Comparison of ENCODE assay signal across 8 cellular contexts in the genomic region with DNA sequence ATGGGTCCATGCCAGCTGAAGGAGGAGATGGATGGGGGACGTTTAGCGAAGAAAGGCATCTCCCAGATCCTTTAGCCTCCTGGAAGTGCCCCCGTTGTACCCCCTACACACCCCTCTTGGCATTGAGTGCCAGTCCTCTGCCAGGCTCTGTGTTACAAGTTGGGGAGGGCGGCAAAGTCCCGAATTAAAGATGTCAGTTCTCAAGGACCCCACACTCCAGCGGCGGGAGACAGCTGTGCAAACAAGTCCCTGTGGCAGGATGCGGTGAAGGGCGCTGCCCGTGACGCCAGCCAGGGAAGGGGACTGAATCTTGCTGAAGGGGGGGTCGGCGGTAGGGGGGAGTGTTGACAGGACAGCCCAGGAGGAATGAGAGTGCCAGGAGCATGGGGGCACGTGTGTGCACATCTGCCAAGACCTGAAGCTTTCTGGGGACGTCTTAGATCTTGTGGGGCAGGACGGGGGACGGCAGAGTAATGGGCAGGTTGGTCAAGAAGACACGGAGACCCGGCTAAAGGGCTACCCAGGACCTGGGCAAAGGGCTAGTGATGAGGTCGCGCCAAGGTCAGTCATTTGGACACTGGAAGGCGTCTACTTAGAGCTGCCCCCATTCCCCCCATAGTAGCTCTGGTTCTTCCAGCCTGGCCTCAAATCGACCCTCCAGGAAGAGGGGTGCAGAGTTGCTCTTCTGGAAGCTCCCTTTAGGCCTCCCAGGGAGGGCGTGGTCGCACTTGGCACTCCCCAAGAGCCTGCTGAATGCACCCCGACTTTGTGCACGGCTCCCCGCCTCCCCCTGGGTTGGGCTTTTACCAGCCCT. TPM values are rescaled to one million over a fixed set of nuclear protein-coding genes. Genes with fewer than 3 reads are reported as not detected.
DNase-seq lines count a peak whose midpoint lies in the region; ATAC-seq and TF ChIP-seq lines count a peak whose summit lies in the region.

No MANE protein-coding gene starts in this region.

- H3F3A ChIP-seq in neural progenitor cell (ENCODE audit: low read depth) = peaks cover 48% of the 10 kb centered on the region

- peak overlapping the region; percentile 93 for H3K4me3 ChIP-seq in BLaER1
- H3K4me3 ChIP-seq in Panc1 (ENCODE audit: low read depth in 2 of 2, low read length in 2 of 2) = peak overlapping the region; percentile 72 to 76
- peak overlapping the region; percentile 82 for H3K4me3 ChIP-seq in fibroblast of villous mesenchyme (ENCODE audit: low read depth, low read length)
- peak overlapping the region; percentile 74 for H3K4me3 ChIP-seq in neural progenitor cell

- H3K4me1 Mint-ChIP-seq in neural progenitor cell = peaks cover 23% of the 10 kb centered on the region

- no peaks in the 10 kb centered on the region for H3K9me3 ChIP-seq in BLaER1
- no peaks in the 10 kb centered on the region for H3K9me3 ChIP-seq in Panc1 (ENCODE audit: control insufficient read depth, insufficient read depth, low read depth, low read length)
- H3K9me3 ChIP-seq in neural progenitor cell (ENCODE audit: low read depth) = no peaks in the 10 kb centered on the region

- H3K4me2 ChIP-seq in BLaER1 (peak overlapping the region; percentile 99), neural progenitor cell (peak overlapping the region; percentile 78)

- POLR2A ChIA-PET in Panc1 (lab: Charles Lee) = interaction anchor here (0.6 to 0.7 kb wide), 3 partner anchors 12 to 110 kb away, joined by 4 to 8 read pairs (median 4); no protein-coding TSS in a partner anchor

- peaks cover 26% of the 10 kb centered on the region for H3K27me3 ChIP-seq in BLaER1
- no peaks in the 10 kb centered on the region for H3K27me3 ChIP-seq in Panc1 (ENCODE audit: control insufficient read depth, insufficient read depth, low read length)
- peaks cover 44% of the 10 kb centered on the region for H3K27me3 ChIP-seq in neural progenitor cell

- H2AFZ ChIP-seq in neural progenitor cell (replicated peaks) = no peak overlapping the region

- ATAC-seq in Panc1 = peak; percentile 1; the same call in 1 of the 2 replicates
- ATAC-seq in GM18873 (IDR thresholded peaks at IDR 0.05; ENCODE audit: low FRiP score, unreplicated experiment) = no peak

- CTCF ChIA-PET in Panc1 (lab: Charles Lee) = interaction anchor here (0.6 to 1.0 kb wide), 8 partner anchors 11 to 110 kb away, joined by 3 to 7 read pairs (median 4); no protein-coding TSS in a partner anchor

- H3K27ac ChIP-seq in BLaER1 (peak overlapping the region; percentile 97), Panc1 (ENCODE audit: low read length) (peak overlapping the region; percentile 99), neural progenitor cell (no peak overlapping the region)

- H3K27ac Mint-ChIP-seq in neural progenitor cell = no peak overlapping the region

- H3K36me3 Mint-ChIP-seq in neural progenitor cell = no peaks in the 10 kb centered on the region

- H3K79me2 ChIP-seq in neural progenitor cell (ENCODE audit: low read depth) = peaks cover 23% of the 10 kb centered on the region

- DNase-seq in HuH-7.5 (ENCODE audit: low spot score) (peak; percentile 39), Panc1 (ENCODE audit: low read depth, low spot score) (no peak), fibroblast of villous mesenchyme (ENCODE audit: low read depth) (peak; percentile 79), neural progenitor cell (ENCODE audit: low spot score) (peak; percentile 50), ureter (ENCODE audit: low spot score) (peak; percentile 90)
- peak; percentile 88 for DNase-seq in activated effector memory CD4-positive, alpha-beta T cell treated with anti-CD3 and anti-CD28 coated beads, Interleukin-2, amount 50 U/mL, for 16 hours

- H3K36me3 ChIP-seq in BLaER1 (peaks cover 7% of the 10 kb centered on the region), Panc1 (ENCODE audit: control insufficient read depth, insufficient read depth, low read length) (no peaks in the 10 kb centered on the region; the same call in 1 of the 2 replicates), neural progenitor cell (no peaks in the 10 kb centered on the region)

- peak overlapping the region; percentile 94 for H3K4me3 Mint-ChIP-seq in neural progenitor cell

- no peaks in the 10 kb centered on the region for H3K9me3 Mint-ChIP-seq in neural progenitor cell

- H3K9ac ChIP-seq in BLaER1 (peak overlapping the region; percentile 92), neural progenitor cell (no peak overlapping the region)

- H3K27me3 Mint-ChIP-seq in neural progenitor cell (ENCODE audit: insufficient read depth, low read depth) = peaks cover 28% of the 10 kb centered on the region

- TF ChIP-seq CTCF in Panc1 (IDR thresholded peaks at IDR 0.05) = no peak
- TF ChIP-seq CTCF in fibroblast of villous mesenchyme (IDR thresholded peaks at IDR 0.05; ENCODE audit: insufficient read depth, low read depth, low read length) = no peak
- TF ChIP-seq CTCF in neural progenitor cell (IDR thresholded peaks at IDR 0.05) = no peak

- peaks cover 72% of the 10 kb centered on the region for H3K4me1 ChIP-seq in BLaER1
- H3K4me1 ChIP-seq in Panc1 (ENCODE audit: control insufficient read depth, insufficient read depth, low read length) = peaks cover 34% of the 10 kb centered on the region
- H3K4me1 ChIP-seq in neural progenitor cell = peaks cover 29% of the 10 kb centered on the region

- peaks cover 11% of the 10 kb centered on the region for H4K20me1 ChIP-seq in BLaER1
- H4K20me1 ChIP-seq in neural progenitor cell (ENCODE audit: low read depth) = peaks cover 14% of the 10 kb centered on the region

- intact Hi-C loops in Panc1 (cut with micrococcal nuclease; ENCODE audit: unreplicated experiment) = loop anchor here (2.0 kb wide), 1 partner anchor 96 kb away; no protein-coding TSS in a partner anchor

- in situ Hi-C loops in Panc1 (cut with HindIII; ENCODE audit: low pct_unique_long_range_greater_than_20kb, low sequenced_read_pairs) = no loop called here

- no TSS peak for BruUV-seq in Panc1 (replicated peaks; lab: Mats Ljungman, UMichigan)

RNA-seq across cellular contexts. Expression of a gene that starts 2.8 kb away (rescaled TPM):
- total RNA-seq in Panc1 (2021; ENCODE audit: unreplicated experiment) (128 TPM), fibroblast of villous mesenchyme (63.5 and 66.9 TPM in 2 replicates), neural progenitor cell (ENCODE audit: low replicate concordance) (31.3 and 70.5 TPM in 2 replicates), ureter (153 TPM)
- 124 TPM for polyA plus RNA-seq in Panc1 (2012; ENCODE audit: insufficient read length)

RNA-seq across cellular contexts. Expression of a gene that starts 14.8 kb away (rescaled TPM):
- total RNA-seq in Panc1 (2021; ENCODE audit: unreplicated experiment) (0.31 TPM), fibroblast of villous mesenchyme (under 0.01 and 0.43 TPM in 2 replicates), neural progenitor cell (ENCODE audit: low replicate concordance) (0.03 TPM in 1 of 2 replicates, not detected in the other), ureter (16.5 TPM)
- 0.62 TPM for polyA plus RNA-seq in Panc1 (2012; ENCODE audit: insufficient read length)

RNA-seq across cellular contexts. Expression of a gene that starts 22.0 kb away (rescaled TPM):
- total RNA-seq in Panc1 (2021; ENCODE audit: unreplicated experiment) = 0.18 TPM
- 0.07 TPM for polyA plus RNA-seq in Panc1 (2012; ENCODE audit: insufficient read length)
- total RNA-seq in fibroblast of villous mesenchyme = under 0.01 TPM in 1 of 2 replicates, not detected in the other
- total RNA-seq in neural progenitor cell (ENCODE audit: low replicate concordance) = 0.22 TPM in 1 of 2 replicates, not detected in the other
- not detected for total RNA-seq in ureter

RNA-seq across cellular contexts. Expression of a gene that starts 40.2 kb away (rescaled TPM):
- total RNA-seq in Panc1 (2021; ENCODE audit: unreplicated experiment) = 0.18 TPM
- polyA plus RNA-seq in Panc1 (2012; ENCODE audit: insufficient read length) = 0.55 TPM
- 0.43 TPM in 1 of 2 replicates, not detected in the other for total RNA-seq in fibroblast of villous mesenchyme
- total RNA-seq in neural progenitor cell (ENCODE audit: low replicate concordance) = 3.1 and 6.2 TPM in 2 replicates
- total RNA-seq in ureter = not detected

Comparison
In these comparisons a context has a peak if more than half of its experiments do, and no peak if none do; other contexts are left out.
1. RNA of a gene that starts 14.8 kb away (total RNA-seq): 16.5 TPM in ureter (single experiment); under 0.01 to 0.43 TPM in fibroblast of villous mesenchyme, 0.31 TPM in Panc1 (single experiment) and 0.03 TPM in neural progenitor cell; every median in the first group is over 10 times any median in the second.
2. Peak in every context shown above with its lines, with median percentiles within 50 percentile points of each other: H3K4me3 ChIP-seq.